In genomic region chr12:24379493-24379892, GRCh38 we compare ENCODE assay signal across 16 cellular contexts.
DNase-seq lines count a peak whose midpoint lies in the region; ATAC-seq and TF ChIP-seq lines count a peak whose summit lies in the region.
"Had no signal": no experiment of that assay in that cellular context is flagged by ENCODE, and none has a peak within 500 bp of the region (broad histone marks: within the 10 kb centered on the region; RNA-seq: fewer than 3 reads in every experiment).

No MANE protein-coding gene starts in this region.

- H3K4me3 ChIP-seq in Loucy (ENCODE audit: low read length, poor library complexity, severe bottlenecking) (no peak overlapping the region), iPS-18a (ENCODE audit: low read length) (peak overlapping the region; percentile 4), smooth muscle cell (no peak overlapping the region)
- H3K4me3 ChIP-seq: GM23248 had no signal

- peaks cover 13 to 17% of the 10 kb centered on the region in 2 donors for H3K9me3 Mint-ChIP-seq in activated naive CD4-positive, alpha-beta T cell treated with anti-CD3 and anti-CD28 coated beads, Interleukin-2, amount 50 U/mL, for 72 hours

- no peaks in the 10 kb centered on the region for H3K36me3 ChIP-seq in Loucy (ENCODE audit: insufficient read depth, low read length)
- H3K36me3 ChIP-seq in iPS-18a (ENCODE audit: control insufficient read depth, low read depth, low read length) = no peaks in the 10 kb centered on the region
- no peaks in the 10 kb centered on the region for H3K36me3 ChIP-seq in smooth muscle cell (ENCODE audit: low read depth)

- H3K9me2 ChIP-seq in Loucy (replicated peaks; ENCODE audit: low read depth, low read length) = no peaks in the 10 kb centered on the region

- H2AFZ ChIP-seq in Loucy (ENCODE audit: low read length) = no peak overlapping the region
- no peak overlapping the region for H2AFZ ChIP-seq in smooth muscle cell (ENCODE audit: low read depth)
- H2AFZ ChIP-seq: GM23248 had no signal

- H3K36me3 Mint-ChIP-seq in activated naive CD4-positive, alpha-beta T cell treated with anti-CD3 and anti-CD28 coated beads, Interleukin-2, amount 50 U/mL, for 72 hours = no peaks in the 10 kb centered on the region
- H3K36me3 Mint-ChIP-seq: CD4-positive, CD25-positive, alpha-beta regulatory T cell had no signal

- H3K4me1 ChIP-seq in Loucy (ENCODE audit: insufficient read depth, low read length, poor library complexity, severe bottlenecking) (peaks cover 17% of the 10 kb centered on the region), iPS-18a (ENCODE audit: control insufficient read depth, low read depth, low read length) (peaks cover 37% of the 10 kb centered on the region), smooth muscle cell (ENCODE audit: low read depth) (peaks cover 40% of the 10 kb centered on the region)

- H3K4me2 ChIP-seq in Loucy (ENCODE audit: low read depth, low read length, poor library complexity, severe bottlenecking) (peak overlapping the region; percentile 63), smooth muscle cell (peak overlapping the region; percentile 59)
- H3K4me2 ChIP-seq: KMS-11 had no signal

- H4K20me1 ChIP-seq in Loucy (ENCODE audit: insufficient read depth, low read length, poor library complexity, severe bottlenecking) (no peaks in the 10 kb centered on the region), smooth muscle cell (ENCODE audit: low read depth) (peaks cover 3% of the 10 kb centered on the region)

- ATAC-seq in activated naive CD4-positive, alpha-beta T cell treated with anti-CD3 and anti-CD28 coated beads, Interleukin-2, amount 50 U/mL, for 72 hours = no peak
- no peak for ATAC-seq in HG03571 (IDR thresholded peaks at IDR 0.05; ENCODE audit: unreplicated experiment)

- no peak overlapping the region for H3K27ac ChIP-seq in iPS-18a (ENCODE audit: low read length)
- peak overlapping the region; percentile 55 for H3K27ac ChIP-seq in smooth muscle cell (ENCODE audit: low read depth)
- H3K27ac ChIP-seq: GM23248, KMS-11 had no signal

- no peaks in the 10 kb centered on the region for H3F3A ChIP-seq in Loucy (ENCODE audit: low read depth)
- no peaks in the 10 kb centered on the region for H3F3A ChIP-seq in smooth muscle cell (ENCODE audit: low read depth)

- WGBS in smooth muscle cell (ENCODE audit: low lambda C conversion rate) = 59% methylated on average over 3 of the region's 3 CpGs

- no peak for TF ChIP-seq CTCF in Loucy (conservative IDR thresholded peaks at IDR 0.05; ENCODE audit: low read length)
- TF ChIP-seq CTCF in smooth muscle cell (IDR thresholded peaks at IDR 0.05; ENCODE audit: borderline replicate concordance, insufficient read depth, poor library complexity, severe bottlenecking) = no peak

- DNase-seq in ELF-1 (ENCODE audit: low read depth, low spot score) (peak; percentile 22), smooth muscle cell (lab: John Stamatoyannopoulos, UW; ENCODE audit: unreplicated experiment) (no peak), SK-N-DZ (ENCODE audit: low spot score) (no peak)
- DNase-seq in activated naive CD4-positive, alpha-beta T cell treated with anti-CD3 and anti-CD28 coated beads, Interleukin-2, amount 50 U/mL, for 72 hours (ENCODE audit: low spot score in 2 of 2) = no peak
- DNase-seq: AML-193; CD4-positive, CD25-positive, alpha-beta regulatory T cell; DMS79; GDM1; GM23248; NCI-H1105 treated with DMSO at 0.1 percent for 48 hours; NCI-H187 treated with DMSO at 0.1 percent for 48 hours; SIG-M5 had no signal

- H3K79me2 ChIP-seq in Loucy (ENCODE audit: insufficient read depth, low read length) = no peaks in the 10 kb centered on the region
- peaks cover 15% of the 10 kb centered on the region for H3K79me2 ChIP-seq in smooth muscle cell (ENCODE audit: low read depth)

- no peaks in the 10 kb centered on the region for H3K27me3 ChIP-seq in Loucy (ENCODE audit: insufficient read depth, low read length, poor library complexity, severe bottlenecking)
- no peaks in the 10 kb centered on the region for H3K27me3 ChIP-seq in iPS-18a (ENCODE audit: control insufficient read depth, insufficient read depth, low read length)
- no peaks in the 10 kb centered on the region for H3K27me3 ChIP-seq in smooth muscle cell (ENCODE audit: low read depth)

- no peaks in the 10 kb centered on the region for H3K9me3 ChIP-seq in Loucy (ENCODE audit: insufficient read depth, low read depth, low read length)
- H3K9me3 ChIP-seq in iPS-18a (ENCODE audit: control insufficient read depth, low read depth, low read length) = no peaks in the 10 kb centered on the region
- H3K9me3 ChIP-seq in smooth muscle cell (replicated peaks; ENCODE audit: low read depth) = no peaks in the 10 kb centered on the region

- H3K27ac Mint-ChIP-seq in activated naive CD4-positive, alpha-beta T cell treated with anti-CD3 and anti-CD28 coated beads, Interleukin-2, amount 50 U/mL, for 72 hours = no peak overlapping the region
- H3K27ac Mint-ChIP-seq: CD4-positive, CD25-positive, alpha-beta regulatory T cell had no signal

- H3K9ac ChIP-seq in Loucy (ENCODE audit: low read depth, low read length, poor library complexity, severe bottlenecking) = no peak overlapping the region
- H3K9ac ChIP-seq in iPS-18a (ENCODE audit: low read length) = no peak overlapping the region
- no peak overlapping the region for H3K9ac ChIP-seq in smooth muscle cell (ENCODE audit: low read depth)
- H3K9ac ChIP-seq: GM23248, KMS-11 had no signal
